ENCODE assay signal across 8 cellular contexts in the genomic region with DNA sequence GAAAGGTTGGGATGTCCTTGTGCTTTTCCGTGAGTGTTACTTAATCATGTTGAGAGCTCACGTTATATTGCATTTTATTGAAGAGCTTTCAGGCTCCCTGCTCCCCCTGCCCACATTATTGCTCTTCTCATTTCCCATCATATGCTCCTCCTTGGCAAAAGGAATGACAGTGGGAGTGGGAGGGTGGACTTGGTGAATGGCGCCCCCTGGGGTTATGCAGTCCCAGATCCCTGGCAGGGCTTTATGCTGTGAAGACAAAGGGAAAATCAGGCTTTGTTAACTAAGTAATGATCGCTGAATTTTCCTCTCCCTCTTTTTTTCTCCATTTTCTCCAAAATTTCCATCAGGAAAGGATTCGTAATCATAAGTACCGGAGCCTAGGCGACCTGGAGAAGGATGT.
DNase-seq lines count a peak whose midpoint lies in the region; ATAC-seq and TF ChIP-seq lines count a peak whose summit lies in the region.

No MANE protein-coding gene starts in this region.

- POLR2A ChIA-PET in Panc1 (lab: Charles Lee): no interaction called here

- H3K27ac Mint-ChIP-seq in activated naive CD4-positive, alpha-beta T cell treated with anti-CD3 and anti-CD28 coated beads for 36 hours: no peak overlapping the region
- no peak overlapping the region for H3K27ac Mint-ChIP-seq in activated T-cell treated with anti-CD3 and anti-CD28 coated beads, Interleukin-2, amount 50 U/mL, for 24 hours

- no peak overlapping the region for H3K4me3 Mint-ChIP-seq in activated naive CD4-positive, alpha-beta T cell treated with anti-CD3 and anti-CD28 coated beads for 36 hours
- no peak overlapping the region for H3K4me3 Mint-ChIP-seq in activated T-cell treated with anti-CD3 and anti-CD28 coated beads, Interleukin-2, amount 50 U/mL, for 24 hours

- intact Hi-C loops in activated naive CD4-positive, alpha-beta T cell treated with anti-CD3 and anti-CD28 coated beads for 36 hours (cut with micrococcal nuclease): loop anchor here (5.0 to 10.0 kb wide), 2 partner anchors 94 to 443 kb away; partner anchors contain the start of gene VLDLR
- intact Hi-C loops in Panc1 (cut with micrococcal nuclease; ENCODE audit: unreplicated experiment): no loop called here

- peak; percentile 37 for DNase-seq in activated naive CD4-positive, alpha-beta T cell treated with anti-CD3 and anti-CD28 coated beads for 36 hours
- DNase-seq in activated naive CD4-positive, alpha-beta T cell (lab: John Stamatoyannopoulos, UW): no peak
- DNase-seq in Panc1 (ENCODE audit: low read depth, low spot score): no peak
- peak; percentile 33 for DNase-seq in globus pallidus (ENCODE audit: low spot score)
- DNase-seq in stimulated activated CD8-positive, alpha-beta memory T cell treated with anti-CD3 and anti-CD28 coated beads, Interleukin-4, amount 100 ng/mL, for 48 hours: peak; percentile 53
- no peak for DNase-seq in activated T-cell treated with anti-CD3 and anti-CD28 coated beads, Interleukin-2, amount 50 U/mL, for 24 hours
- DNase-seq in cerebellar nuclear complex (lab: John Stamatoyannopoulos, UW): no peak

- in situ Hi-C loops in Panc1 (cut with HindIII; ENCODE audit: low pct_unique_long_range_greater_than_20kb, low sequenced_read_pairs): no loop called here

- no peaks in the 10 kb centered on the region for H3K4me1 ChIP-seq in Panc1 (ENCODE audit: control insufficient read depth, insufficient read depth, low read length)

- H3K27ac ChIP-seq in Panc1 (ENCODE audit: low read length): no peak overlapping the region

- CTCF ChIA-PET in activated naive CD4-positive, alpha-beta T cell treated with anti-CD3 and anti-CD28 coated beads for 36 hours (lab: Charles Lee): interaction anchor here (0.8 to 4.6 kb wide), 9 partner anchors 8 to 76 kb away, joined by 3 to 30 read pairs (median 4); no protein-coding TSS in a partner anchor
- CTCF ChIA-PET in Panc1 (lab: Charles Lee): no interaction called here

- peaks cover 19% of the 10 kb centered on the region for H3K36me3 Mint-ChIP-seq in activated naive CD4-positive, alpha-beta T cell treated with anti-CD3 and anti-CD28 coated beads for 36 hours (ENCODE audit: low read depth)
- H3K36me3 Mint-ChIP-seq in activated T-cell treated with anti-CD3 and anti-CD28 coated beads, Interleukin-2, amount 50 U/mL, for 24 hours (ENCODE audit: low read depth): peaks cover 69% of the 10 kb centered on the region

- no peaks in the 10 kb centered on the region for H3K9me3 ChIP-seq in Panc1 (ENCODE audit: control insufficient read depth, insufficient read depth, low read depth, low read length)

- no peaks in the 10 kb centered on the region for H3K27me3 Mint-ChIP-seq in activated naive CD4-positive, alpha-beta T cell treated with anti-CD3 and anti-CD28 coated beads for 36 hours (ENCODE audit: low read depth)
- no peaks in the 10 kb centered on the region for H3K27me3 Mint-ChIP-seq in activated T-cell treated with anti-CD3 and anti-CD28 coated beads, Interleukin-2, amount 50 U/mL, for 24 hours

- H3K4me3 ChIP-seq in Panc1 (ENCODE audit: low read depth in 2 of 2, low read length in 2 of 2): no peak overlapping the region

- H3K9me3 Mint-ChIP-seq in activated naive CD4-positive, alpha-beta T cell treated with anti-CD3 and anti-CD28 coated beads for 36 hours: no peaks in the 10 kb centered on the region
- no peaks in the 10 kb centered on the region for H3K9me3 Mint-ChIP-seq in activated T-cell treated with anti-CD3 and anti-CD28 coated beads, Interleukin-2, amount 50 U/mL, for 24 hours

- no peaks in the 10 kb centered on the region for H3K36me3 ChIP-seq in Panc1 (ENCODE audit: control insufficient read depth, insufficient read depth, low read length)

- ATAC-seq in Panc1: no peak
- no peak for ATAC-seq in HG02759 (IDR thresholded peaks at IDR 0.05; ENCODE audit: unreplicated experiment)

- peaks cover 6% of the 10 kb centered on the region for H3K4me1 Mint-ChIP-seq in activated naive CD4-positive, alpha-beta T cell treated with anti-CD3 and anti-CD28 coated beads for 36 hours (ENCODE audit: low read depth)
- H3K4me1 Mint-ChIP-seq in activated T-cell treated with anti-CD3 and anti-CD28 coated beads, Interleukin-2, amount 50 U/mL, for 24 hours (ENCODE audit: low read depth): peaks cover 7% of the 10 kb centered on the region

- TF ChIP-seq CTCF in Panc1 (IDR thresholded peaks at IDR 0.05): peak; percentile 48

- BruUV-seq in Panc1 (replicated peaks; lab: Mats Ljungman, UMichigan): no TSS peak

- H3K27me3 ChIP-seq in Panc1 (ENCODE audit: control insufficient read depth, insufficient read depth, low read length): no peaks in the 10 kb centered on the region

Comparison
In these comparisons a context has a peak if more than half of its experiments do, and no peak if none do; other contexts are left out.
1. DNase-seq: peak in activated naive CD4-positive, alpha-beta T cell treated with anti-CD3 and anti-CD28 coated beads for 36 hours (single experiment), globus pallidus (single experiment) and stimulated activated CD8-positive, alpha-beta memory T cell treated with anti-CD3 and anti-CD28 coated beads, Interleukin-4, amount 100 ng/mL, for 48 hours (single experiment); none in activated naive CD4-positive, alpha-beta T cell (0 of 4), Panc1 (single experiment), activated T-cell treated with anti-CD3 and anti-CD28 coated beads, Interleukin-2, amount 50 U/mL, for 24 hours (single experiment) and cerebellar nuclear complex (0 of 2).